ENCODE assay signal across 10 cellular contexts in genomic region chr2:241949736-241950412, GRCh38.
DNase-seq lines count a peak whose midpoint lies in the region; ATAC-seq, FAIRE-seq and TF ChIP-seq lines count a peak whose summit lies in the region.
"Had no signal": no experiment of that assay in that cellular context is flagged by ENCODE, and none has a peak within 500 bp of the region (broad histone marks: within the 10 kb centered on the region; RNA-seq: fewer than 3 reads in every experiment).

No MANE protein-coding gene starts in this region.

- H3K36me3 ChIP-seq in Peyer's patch (no peaks in the 10 kb centered on the region), pancreas (no peaks in the 10 kb centered on the region)
- H3K36me3 ChIP-seq: MG63 had no signal

- 24% methylated on average over 16 of the region's 18 CpGs for WGBS in A549 (ENCODE audit: missing lambda C conversion rate)
- WGBS in pancreas, 2 donors: 78 to 84% methylated on average over 18 of the region's 18 CpGs

- no peak for DNase-seq in A549 (ENCODE audit: low read depth in 1 of 2, low spot score in 1 of 2)
- DNase-seq in Peyer's patch: peak in 2 of 3 donors; percentile 24 to 31
- DNase-seq in left lobe of liver (ENCODE audit: low spot score): no peak
- peak in 1 of 6 donors; percentile 62 for DNase-seq in pancreas
- no peak for DNase-seq in HCEC 1CT
- DNase-seq in NCI-H2227 treated with DMSO at 0.1 percent for 48 hours (lab: John Stamatoyannopoulos, UW): no peak

- ATAC-seq in A549 (peak; percentile 11 to 31; a peak in 4 of 6 replicates), left lobe of liver (peak; percentile 6), pancreas (peak in 3 of 4 donors; percentile 2 to 6 (median 6)), HG02798 (IDR thresholded peaks at IDR 0.05; ENCODE audit: poor library complexity, unreplicated experiment) (no peak)

- no peak for TF ChIP-seq EP300 in A549 (IDR thresholded peaks at IDR 0.05)

- no peak for TF ChIP-seq POLR2A in A549 (IDR thresholded peaks at IDR 0.05; ENCODE audit: low read length)
- no peak for TF ChIP-seq POLR2A in Peyer's patch (IDR thresholded peaks at IDR 0.05)

- H3K27me3 ChIP-seq in Peyer's patch (no peaks in the 10 kb centered on the region), pancreas (no peaks in the 10 kb centered on the region)
- H3K27me3 ChIP-seq: MG63 had no signal

- intact Hi-C loops in pancreas (cut with DNase I): no loop called here

- no peak overlapping the region for H3K4me3 ChIP-seq in A549
- H3K4me3 ChIP-seq in Peyer's patch: no peak overlapping the region
- H3K4me3 ChIP-seq in pancreas: no peak overlapping the region
- H3K4me3 ChIP-seq: MG63 had no signal

- no peak for TF ChIP-seq RAD21 in A549 (conservative IDR thresholded peaks at IDR 0.05 in 1 of 2, IDR thresholded peaks at IDR 0.05 in 1 of 2)

- H3K4me1 ChIP-seq in A549 (no peaks in the 10 kb centered on the region), Peyer's patch (peaks cover 0 to 8% (median 2%) of the 10 kb centered on the region in 4 donors), pancreas (peaks cover 0 to 3% (median 3%) of the 10 kb centered on the region in 3 donors)

- POLR2A ChIA-PET in A549 (lab: Yijun Ruan, JAX): no interaction called here

- H3K4me2 ChIP-seq in A549: no peak overlapping the region
- H3K4me2 ChIP-seq: SK-N-SH had no signal

- H3K27ac ChIP-seq in A549 (no peak overlapping the region), Peyer's patch (no peak overlapping the region), pancreas (no peak overlapping the region)

- CTCF ChIA-PET in A549 (lab: Yijun Ruan, JAX): no interaction called here

- TF ChIP-seq CTCF in A549 (IDR thresholded peaks at IDR 0.05) (no peak), Peyer's patch (IDR thresholded peaks at IDR 0.05) (no peak), pancreas (IDR thresholded peaks at IDR 0.05) (no peak)

- FAIRE-seq in A549 (lab: Jason Lieb, UNC) (no peak), pancreas (lab: Jason Lieb, UNC) (no peak)
- FAIRE-seq: H54 had no signal

- H3K9me3 ChIP-seq in A549: no peaks in the 10 kb centered on the region
- H3K9me3 ChIP-seq in Peyer's patch: no peaks in the 10 kb centered on the region
- no peaks in the 10 kb centered on the region for H3K9me3 ChIP-seq in pancreas
- H3K9me3 ChIP-seq: MG63, SK-N-SH had no signal

TF ChIP-seq in A549, 52 proteins besides CTCF, POLR2A, EP300 and RAD21:
- no peak for TF ChIP-seq CBX8 (IDR thresholded peaks at IDR 0.05)
- no peak for TF ChIP-seq ATOH8 (CRISPR knock-in tag; IDR thresholded peaks at IDR 0.05; ENCODE audit: low read depth)
- TF ChIP-seq SMC3 (IDR thresholded peaks at IDR 0.05): no peak
- no peak for TF ChIP-seq ZSCAN20 (CRISPR knock-in tag; IDR thresholded peaks at IDR 0.05)
- TF ChIP-seq RARB (CRISPR knock-in tag; IDR thresholded peaks at IDR 0.05): no peak
- no peak for TF ChIP-seq SREBF2 (IDR thresholded peaks at IDR 0.05)
- TF ChIP-seq ZFP36 (IDR thresholded peaks at IDR 0.05; ENCODE audit: borderline replicate concordance, partially characterized antibody): no peak
- no peak for TF ChIP-seq TFCP2L1 (CRISPR knock-in tag; IDR thresholded peaks at IDR 0.05)
- TF ChIP-seq RCOR1 (IDR thresholded peaks at IDR 0.05; ENCODE audit: low read depth, low read length): no peak
- no peak for TF ChIP-seq EHF (CRISPR knock-in tag; IDR thresholded peaks at IDR 0.05)
- no peak for TF ChIP-seq REST (IDR thresholded peaks at IDR 0.05)
- TF ChIP-seq MAZ (IDR thresholded peaks at IDR 0.05; ENCODE audit: borderline replicate concordance, low read depth, low read length): no peak
- TF ChIP-seq HEYL (CRISPR knock-in tag; IDR thresholded peaks at IDR 0.05): no peak
- no peak for TF ChIP-seq HOXA7 (CRISPR knock-in tag; IDR thresholded peaks at IDR 0.05)
- TF ChIP-seq KDM5A (IDR thresholded peaks at IDR 0.05): no peak
- TF ChIP-seq NFE2L2 (conservative IDR thresholded peaks at IDR 0.05; ENCODE audit: low read length): no peak
- TF ChIP-seq FOSL2 (IDR thresholded peaks at IDR 0.05): no peak
- no peak for TF ChIP-seq FOSL2 (CRISPR knock-in tag; IDR thresholded peaks at IDR 0.05)

Comparison
In these comparisons a context has a peak if more than half of its experiments do, and no peak if none do; other contexts are left out.
1. DNase-seq: peak in Peyer's patch (2 of 3); none in A549 (0 of 2), left lobe of liver (single experiment), HCEC 1CT (single experiment) and NCI-H2227 treated with DMSO at 0.1 percent for 48 hours (single experiment).